Comparison of ENCODE assay signal across 14 cellular contexts in the genomic region with DNA sequence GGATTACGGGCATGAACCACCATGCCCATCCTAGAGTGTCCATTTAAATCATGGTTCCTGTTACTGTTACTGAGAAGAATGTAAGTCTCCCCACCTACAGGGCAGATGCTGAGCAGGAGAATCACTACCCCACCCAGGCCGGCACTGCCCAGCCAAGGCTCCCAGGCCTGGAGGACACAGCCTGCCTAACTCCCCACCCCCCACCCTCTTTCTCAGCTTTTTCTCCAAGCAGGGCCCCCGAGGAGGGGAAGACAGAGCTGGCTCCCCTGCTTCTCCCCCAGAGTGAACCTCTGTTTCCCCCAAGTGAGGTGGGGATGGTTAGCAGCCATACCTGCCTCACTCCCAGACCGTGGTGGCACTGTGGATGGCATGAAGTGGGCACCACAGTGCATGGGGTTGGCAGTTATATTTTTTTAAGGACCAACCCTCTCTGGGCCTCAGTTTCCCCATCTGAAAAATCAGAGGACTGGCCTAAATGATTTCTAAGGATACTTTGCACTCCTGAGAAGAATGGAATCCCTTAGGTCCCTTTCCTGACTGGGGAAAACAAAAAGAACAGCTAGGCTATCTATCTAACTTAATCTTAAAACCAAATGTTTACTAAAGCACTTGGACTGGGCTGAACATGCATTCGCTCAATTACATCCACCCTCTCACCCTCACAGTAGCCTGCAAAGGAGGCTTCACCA. TPM values are rescaled to one million over a fixed set of nuclear protein-coding genes. Genes with fewer than 3 reads are reported as not detected.
A peak's percentile ranks its signal among the peaks of the same experiment; 100 is the strongest.
DNase-seq lines count a peak whose midpoint lies in the region; ATAC-seq and TF ChIP-seq lines count a peak whose summit lies in the region.
"Had no signal": no experiment of that assay in that cellular context is flagged by ENCODE, and none has a peak within 500 bp of the region (broad histone marks: within the 10 kb centered on the region; RNA-seq: fewer than 3 reads in every experiment).

No MANE protein-coding gene starts in this region.

- peaks cover 11% of the 10 kb centered on the region for H3K4me1 Mint-ChIP-seq in neural crest cell

- no peak overlapping the region for H2AFZ ChIP-seq in smooth muscle cell (ENCODE audit: low read depth)

- peaks cover 32% of the 10 kb centered on the region for H3K27me3 Mint-ChIP-seq in neural crest cell (ENCODE audit: low read depth)

- WGBS in upper lobe of left lung, 2 donors = 70 to 75% methylated on average over 4 to 5 of the region's 5 CpGs
- 91% methylated on average over 5 of the region's 5 CpGs for WGBS in smooth muscle cell (ENCODE audit: low lambda C conversion rate)

- ATAC-seq in left ventricle myocardium superior = no peak
- no peak for ATAC-seq in upper lobe of left lung (ENCODE audit: low FRiP score in 2 of 2)
- ATAC-seq in HG03039 (IDR thresholded peaks at IDR 0.05; ENCODE audit: unreplicated experiment) = no peak
- ATAC-seq: activated CD4-positive, CD25-positive, alpha-beta regulatory T cell treated with anti-CD3 and anti-CD28 coated beads, Interleukin-2, amount 50 U/mL, for 24 hours; stimulated activated naive CD8-positive, alpha-beta T cell treated with anti-CD3 and anti-CD28 coated beads, Interleukin-15, Interleukin-2, amounts not matched to agents 100 U/mL and 50 U/mL, for 24 hours had no signal

- H3F3A ChIP-seq in smooth muscle cell (ENCODE audit: low read depth) = peaks cover 7% of the 10 kb centered on the region

- no peaks in the 10 kb centered on the region for H3K79me2 ChIP-seq in smooth muscle cell (ENCODE audit: low read depth)

- H3K9me3 ChIP-seq in duodenal mucosa (ENCODE audit: control insufficient read depth in 1 of 2, low read length in 2 of 2) (no peaks in the 10 kb centered on the region), upper lobe of left lung (no peaks in the 10 kb centered on the region), smooth muscle cell (replicated peaks; ENCODE audit: low read depth) (no peaks in the 10 kb centered on the region)

- intact Hi-C loops in cardiac septum (cut with DNase I) = no loop called here
- intact Hi-C loops in left ventricle myocardium superior (cut with micrococcal nuclease) = no loop called here

- H3K4me2 ChIP-seq in smooth muscle cell = no peak overlapping the region

- H4K20me1 ChIP-seq in smooth muscle cell (ENCODE audit: low read depth) = no peaks in the 10 kb centered on the region

- H3K27me3 ChIP-seq in duodenal mucosa (ENCODE audit: control insufficient read depth in 1 of 2, insufficient read depth in 2 of 2, low read length in 2 of 2) (no peaks in the 10 kb centered on the region), upper lobe of left lung (no peaks in the 10 kb centered on the region), smooth muscle cell (ENCODE audit: low read depth) (no peaks in the 10 kb centered on the region)

- no peaks in the 10 kb centered on the region for H3K36me3 Mint-ChIP-seq in neural crest cell (ENCODE audit: low read depth)

- H3K9me3 Mint-ChIP-seq in neural crest cell = no peaks in the 10 kb centered on the region
- H3K9me3 Mint-ChIP-seq: nephron progenitor cell had no signal

- peaks cover 6 to 8% of the 10 kb centered on the region in 2 donors for H3K36me3 ChIP-seq in duodenal mucosa (ENCODE audit: control insufficient read depth in 1 of 2, insufficient read depth in 2 of 2, low read length in 2 of 2)
- H3K36me3 ChIP-seq in upper lobe of left lung = peaks cover 0 to 19% (median 2%) of the 10 kb centered on the region in 4 donors
- H3K36me3 ChIP-seq in smooth muscle cell (ENCODE audit: low read depth) = no peaks in the 10 kb centered on the region

- no peak overlapping the region for H3K27ac Mint-ChIP-seq in neural crest cell (ENCODE audit: unreplicated experiment)
- H3K27ac Mint-ChIP-seq: nephron progenitor cell had no signal

- H3K4me3 Mint-ChIP-seq in neural crest cell = peak overlapping the region; percentile 31
- H3K4me3 Mint-ChIP-seq: nephron progenitor cell had no signal

- H3K9ac ChIP-seq in duodenal mucosa (ENCODE audit: low read depth in 1 of 2, low read length in 2 of 2) (no peak overlapping the region), smooth muscle cell (ENCODE audit: low read depth) (no peak overlapping the region)

- TF ChIP-seq EP300 in upper lobe of left lung (IDR thresholded peaks at IDR 0.05) = no peak

- TF ChIP-seq POLR2A in upper lobe of left lung (IDR thresholded peaks at IDR 0.05) = no peak

- peak overlapping the region; percentile 15 for H3K27ac ChIP-seq in duodenal mucosa (ENCODE audit: low read depth, low read length)
- peak overlapping the region; percentile 42 to 96 (median 91) for H3K27ac ChIP-seq in upper lobe of left lung
- no peak overlapping the region for H3K27ac ChIP-seq in smooth muscle cell (ENCODE audit: low read depth)

- peaks cover 48 to 60% of the 10 kb centered on the region in 2 donors for H3K4me1 ChIP-seq in duodenal mucosa (ENCODE audit: control insufficient read depth in 1 of 2, insufficient read depth in 2 of 2, low read length in 2 of 2)
- H3K4me1 ChIP-seq in upper lobe of left lung = peaks cover 44 to 77% (median 57%) of the 10 kb centered on the region in 4 donors
- H3K4me1 ChIP-seq in smooth muscle cell (ENCODE audit: low read depth) = peaks cover 6% of the 10 kb centered on the region

- H3K4me3 ChIP-seq in duodenal mucosa (ENCODE audit: low read depth in 1 of 2, low read length in 2 of 2) (no peak overlapping the region), upper lobe of left lung (no peak overlapping the region), smooth muscle cell (no peak overlapping the region)

- DNase-seq in cardiac septum (ENCODE audit: low spot score) = peak; percentile 27
- no peak for DNase-seq in left ventricle myocardium superior
- no peak for DNase-seq in neural crest cell (ENCODE audit: low read depth, low spot score)
- DNase-seq in upper lobe of left lung = no peak
- no peak for DNase-seq in dedifferentiated amniotic fluid mesenchymal stem cell (ENCODE audit: extremely low spot score)
- DNase-seq in smooth muscle cell (lab: John Stamatoyannopoulos, UW; ENCODE audit: unreplicated experiment) = no peak
- DNase-seq: amygdala; NCI-H1092; NCI-H526; nephron progenitor cell; stimulated activated naive CD8-positive, alpha-beta T cell treated with anti-CD3 and anti-CD28 coated beads, Interleukin-15, Interleukin-2, amounts not matched to agents 100 U/mL and 50 U/mL, for 24 hours had no signal

- TF ChIP-seq CTCF in neural crest cell (conservative IDR thresholded peaks at IDR 0.05) (no peak), upper lobe of left lung (IDR thresholded peaks at IDR 0.05) (no peak), smooth muscle cell (IDR thresholded peaks at IDR 0.05; ENCODE audit: borderline replicate concordance, insufficient read depth, poor library complexity, severe bottlenecking) (no peak)

RNA-seq across cellular contexts. Expression of gene CBX7, which starts 5.0 kb away (rescaled TPM):
- 89.6 TPM for total RNA-seq in cardiac septum
- 79.2 TPM for total RNA-seq in left ventricle myocardium superior
- 2.3 and 2.4 TPM in 2 replicates for total RNA-seq in neural crest cell
- total RNA-seq in upper lobe of left lung = 100 to 1,000 TPM in 1 of 6 donors, 10 to 100 TPM in 5; 51.5 to 145 (median 60.6) TPM
- 0.40 and 4.8 TPM in 2 replicates for total RNA-seq in smooth muscle cell
- polyA plus RNA-seq in smooth muscle cell = 1.7 and 2.2 TPM in 2 replicates

RNA-seq across cellular contexts. Expression of gene APOBEC3H, which starts 50.4 kb away (rescaled TPM):
- total RNA-seq in cardiac septum = not detected
- 0.40 TPM for total RNA-seq in left ventricle myocardium superior
- not detected in 2 replicates for total RNA-seq in neural crest cell
- 1 to 10 TPM in 3 of 6 donors, under 1 TPM in 3; 0.78 to 4.2 (median 1.0) TPM for total RNA-seq in upper lobe of left lung
- total RNA-seq in smooth muscle cell = 0.31 TPM in 1 of 2 replicates, not detected in the other
- 0.57 and 1.5 TPM in 2 replicates for polyA plus RNA-seq in smooth muscle cell
